ENCODE assay signal across 8 cellular contexts in genomic region chr20:3172933-3173581, GRCh38. TPM values are rescaled to one million over a fixed set of nuclear protein-coding genes. Genes with fewer than 3 reads are reported as not detected.
DNase-seq lines count a peak whose midpoint lies in the region; ATAC-seq, FAIRE-seq and TF ChIP-seq lines count a peak whose summit lies in the region.

Gene LZTS3, minus strand, starts transcription at chr20:3173549. Its CDS starts 6,386 bp downstream, at chr20:3167163.

- H3K27me3 ChIP-seq in IMR-90 (ENCODE audit: control insufficient read depth, insufficient read depth, low read length) (peaks cover 28% of the 10 kb centered on the region), heart left ventricle (peaks cover 0 to 27% (median 0%) of the 10 kb centered on the region in 9 donors), prostate gland (replicated peaks; ENCODE audit: insufficient read depth) (no peaks in the 10 kb centered on the region)

- POLR2A ChIA-PET in IMR-90 (lab: Charles Lee; ENCODE audit: unreplicated experiment), result no interaction called here

- DNase-seq in D721Med (ENCODE audit: insufficient read length, low spot score) (peak; percentile 47), IMR-90 (peak; percentile 39), SK-MEL-5 (ENCODE audit: low read depth, low spot score) (peak; percentile 35), heart left ventricle (peak; percentile 74 to 81 (median 77)), prostate gland (ENCODE audit: low spot score) (peak; percentile 39), ureter (ENCODE audit: low spot score) (peak; percentile 76)
- DNase-seq in activated naive CD4-positive, alpha-beta T cell treated with anti-CD3 and anti-CD28 coated beads, Interleukin-2, amount 50 U/mL, for 16 hours, result peak; percentile 85

- peak within 1 kb of the TSS; percentile 43 for H3K18ac ChIP-seq in IMR-90 (ENCODE audit: low read depth, low read length)

- intact Hi-C loops in IMR-90 (cut with micrococcal nuclease), result no loop called here
- intact Hi-C loops in heart left ventricle (cut with DNase I), result loop anchor here in 1 of 10 donors (5.0 kb wide), 1 partner anchor 34 kb away; the partner anchor contains the start of gene ITPA
- intact Hi-C loops in prostate gland (cut with DNase I), result no loop called here

- H4K20me1 ChIP-seq in IMR-90 (ENCODE audit: insufficient read depth, low read length), result no peaks in the 10 kb centered on the region

- peak within 1 kb of the TSS; percentile 75 for H3K9ac ChIP-seq in IMR-90 (ENCODE audit: low read depth, low read length)

- H3K56ac ChIP-seq in IMR-90 (ENCODE audit: extremely low read depth, insufficient read depth, low read length), result peak within 1 kb of the TSS; percentile 7; the same call in 1 of the 2 replicates

- no peaks in the 10 kb centered on the region for H3K36me3 ChIP-seq in IMR-90 (ENCODE audit: control insufficient read depth, insufficient read depth, low read length)
- H3K36me3 ChIP-seq in heart left ventricle, result no peaks in the 10 kb centered on the region
- no peaks in the 10 kb centered on the region for H3K36me3 ChIP-seq in prostate gland

- no TSS peak for BruUV-seq in IMR-90 (replicated peaks; lab: Mats Ljungman, UMichigan)

- H3K4me1 ChIP-seq in IMR-90 (ENCODE audit: control insufficient read depth, insufficient read depth, low read length), result no peaks in the 10 kb centered on the region; the same call in 1 of the 2 replicates
- peaks cover 0 to 23% (median 13%) of the 10 kb centered on the region in 12 donors for H3K4me1 ChIP-seq in heart left ventricle
- H3K4me1 ChIP-seq in prostate gland (replicated peaks), result no peaks in the 10 kb centered on the region

- peak within 1 kb of the TSS; percentile 43 for H3K27ac ChIP-seq in IMR-90 (ENCODE audit: insufficient read depth, low read length)
- peak within 1 kb of the TSS in 11 of 12 donors; percentile 32 to 86 (median 77) for H3K27ac ChIP-seq in heart left ventricle
- H3K27ac ChIP-seq in prostate gland, result peak within 1 kb of the TSS; percentile 73 to 79

- no peak within 1 kb of the TSS for H2BK20ac ChIP-seq in IMR-90 (ENCODE audit: low read depth, low read length)

- no peak for TF ChIP-seq CTCF in D721Med (IDR thresholded peaks at IDR 0.05; ENCODE audit: insufficient read depth, missing control alignments)
- no peak for TF ChIP-seq CTCF in IMR-90 (conservative IDR thresholded peaks at IDR 0.05; ENCODE audit: low read depth, low read length)
- no peak for TF ChIP-seq CTCF in heart left ventricle (IDR thresholded peaks at IDR 0.05)
- TF ChIP-seq CTCF in prostate gland (IDR thresholded peaks at IDR 0.05), result no peak

- no peak within 1 kb of the TSS; the same call in 2 of the 3 replicates for H2BK15ac ChIP-seq in IMR-90 (ENCODE audit: low read depth, low read length)

- dilution Hi-C loops in IMR-90 (cut with HindIII; ENCODE audit: low sequenced_read_pairs, unreplicated experiment), result no loop called here

- FAIRE-seq in D721Med (lab: Jason Lieb, UNC), result no peak

- no peaks in the 10 kb centered on the region for H3K9me1 ChIP-seq in IMR-90 (ENCODE audit: insufficient read depth, low read length)

- H3K4ac ChIP-seq in IMR-90 (ENCODE audit: low read depth, low read length), result peak within 1 kb of the TSS; percentile 80

- H4K8ac ChIP-seq in IMR-90 (ENCODE audit: low read depth in 2 of 2, low read length in 2 of 2), result peak within 1 kb of the TSS; percentile 56 to 68

- peak within 1 kb of the TSS; percentile 96 for H3K23ac ChIP-seq in IMR-90 (ENCODE audit: low read depth, low read length)

- H3K4me2 ChIP-seq in IMR-90 (ENCODE audit: low read depth, low read length), result peak within 1 kb of the TSS; percentile 90

- CTCF ChIA-PET in IMR-90 (lab: Yijun Ruan, JAX), result interaction anchor here (0.5 kb wide), 1 partner anchor 120 kb away, joined by 3 read pairs; no protein-coding TSS in a partner anchor

- H3K9me3 ChIP-seq in IMR-90 (ENCODE audit: control insufficient read depth, insufficient read depth, low read length), result no peaks in the 10 kb centered on the region
- H3K9me3 ChIP-seq in heart left ventricle, result no peaks in the 10 kb centered on the region
- H3K9me3 ChIP-seq in prostate gland, result no peaks in the 10 kb centered on the region

- peak within 1 kb of the TSS; percentile 97 for H2AK9ac ChIP-seq in IMR-90 (replicated peaks; ENCODE audit: low read depth, low read length, poor library complexity)

- in situ Hi-C loops in IMR-90 (cut with MboI; ENCODE audit: low sequenced_read_pairs), result no loop called here
- in situ Hi-C loops in SK-MEL-5 (cut with HindIII; ENCODE audit: low pct_unique_long_range_greater_than_20kb, low sequenced_read_pairs), result no loop called here

- peaks cover 0 to 8% of the 10 kb centered on the region in 2 experiments; a peak in 2 of 4 replicates for H3K79me1 ChIP-seq in IMR-90 (ENCODE audit: low read depth in 1 of 2, low read length in 2 of 2)

- H3K14ac ChIP-seq in IMR-90 (replicated peaks; ENCODE audit: low read depth, low read length), result peak within 1 kb of the TSS; percentile 83

- TF ChIP-seq RAD21 in IMR-90 (IDR thresholded peaks at IDR 0.05; ENCODE audit: low read length), result no peak

- peak within 1 kb of the TSS; percentile 80; the same call in 1 of the 2 replicates for H4K91ac ChIP-seq in IMR-90 (ENCODE audit: insufficient read depth, low read depth, low read length)

- H2AK5ac ChIP-seq in IMR-90 (ENCODE audit: low read depth, low read length), result peak within 1 kb of the TSS; percentile 15; the same call in 1 of the 2 replicates

- no peak within 1 kb of the TSS; the same call in 1 of the 2 replicates for H2BK120ac ChIP-seq in IMR-90 (ENCODE audit: low read depth, low read length)

- peak within 1 kb of the TSS; percentile 52; the same call in 1 of the 2 replicates for H4K5ac ChIP-seq in IMR-90 (ENCODE audit: low read depth, low read length)

- ATAC-seq in GM21526 (IDR thresholded peaks at IDR 0.05; ENCODE audit: low FRiP score, unreplicated experiment) (peak; percentile 33), IMR-90 (ENCODE audit: low read depth) (peak; percentile 70), heart left ventricle (peak; percentile 22 to 73 (median 58))

- 0% methylated on average over 20 of the region's 58 CpGs; no CpG with 5 or more reads in 1 of the 2 experiments for WGBS in IMR-90 (ENCODE audit: extremely low coverage in 2 of 2, insufficient read length in 1 of 2), 2 experiments
- WGBS in heart left ventricle, 4 donors, result 0 to 2% (median 1%) methylated on average over 10 to 58 of the region's 58 CpGs
- 0% methylated on average over 30 of the region's 58 CpGs for WGBS in prostate gland

- peak within 1 kb of the TSS; percentile 99 for H2AFZ ChIP-seq in IMR-90 (replicated peaks; ENCODE audit: low read length, poor library complexity)

- H3K4me3 ChIP-seq in IMR-90 (ENCODE audit: insufficient read depth, low read depth, low read length) (peak within 1 kb of the TSS; percentile 91), heart left ventricle (peak within 1 kb of the TSS; percentile 74 to 99 (median 92)), prostate gland (peak within 1 kb of the TSS; percentile 67 to 91)

- peak within 1 kb of the TSS; percentile 37 for H2BK5ac ChIP-seq in IMR-90 (ENCODE audit: low read depth, low read length, poor library complexity, severe bottlenecking)

- TF ChIP-seq POLR2A in IMR-90 (IDR thresholded peaks at IDR 0.05; ENCODE audit: low read depth, low read length), result peak; percentile 27; the same call in 1 of the 2 replicates
- peak; percentile 23 to 35 for TF ChIP-seq POLR2A in heart left ventricle (IDR thresholded peaks at IDR 0.05)
- no peak for TF ChIP-seq POLR2A in prostate gland (IDR thresholded peaks at IDR 0.05)

TF ChIP-seq in IMR-90, 13 proteins besides CTCF, POLR2A, EP300 and RAD21:
- TF ChIP-seq MAZ (IDR thresholded peaks at IDR 0.05; ENCODE audit: borderline replicate concordance, low read depth, low read length) (peak; percentile 45; the same call in 1 of the 2 replicates), ELK1 (IDR thresholded peaks at IDR 0.05; ENCODE audit: borderline replicate concordance, low read depth, low read length) (no peak), FOS (IDR thresholded peaks at IDR 0.05; ENCODE audit: low read depth, low read length) (0 out of 2 replicates have a peak, but pooled peaks have one; percentile 10), MAFK (IDR thresholded peaks at IDR 0.05; ENCODE audit: low read depth, low read length) (no peak), NFE2L2 (IDR thresholded peaks at IDR 0.05; ENCODE audit: low read depth, low read length) (no peak), MXI1 (IDR thresholded peaks at IDR 0.05; ENCODE audit: borderline replicate concordance, low read depth, low read length) (peak; percentile 57; the same call in 1 of the 2 replicates), RCOR1 (IDR thresholded peaks at IDR 0.05; ENCODE audit: insufficient replicate concordance, low read length) (no peak)

RNA-seq across cellular contexts. Expression of gene LZTS3, which starts in this region (rescaled TPM):
- total RNA-seq in IMR-90 (2012; rRNA removed) (1.4 TPM in 2 replicates), heart left ventricle (10 to 100 TPM in 6 of 9 donors, 1 to 10 TPM in 3; 6.8 to 28.4 (median 13.1) TPM), prostate gland (10 to 100 TPM; 23.7 to 29.1 TPM), ureter (10.1 TPM)
- polyA plus RNA-seq in IMR-90 (2012; rRNA removed) (3.2 and 3.7 TPM in 2 replicates), heart left ventricle (10 to 100 TPM in 1 of 2 donors, 1 to 10 TPM in 1; 9.0 to 13.6 TPM)
- polyA plus RNA-seq in IMR-90 (2012; cell fraction: cytosol; rRNA removed), result 3.2 and 5.4 TPM in 2 replicates
- polyA plus RNA-seq in IMR-90 (2012; cell fraction: nucleus; rRNA removed; ENCODE audit: low replicate concordance), result 5.6 and 11.2 TPM in 2 replicates
- total RNA-seq in SK-MEL-5 (2014; rRNA removed; shearing (Covaris generic)), result 5.1 and 5.2 TPM in 2 replicates
- 8.0 and 8.5 TPM in 2 replicates for polyA plus RNA-seq in SK-MEL-5 (2015; cell fraction: cytosol; rRNA removed)
- polyA plus RNA-seq in SK-MEL-5 (2015; cell fraction: nucleus; rRNA removed), result 6.3 and 8.2 TPM in 2 replicates

Comparison
In these comparisons a context has a peak if more than half of its experiments do, and no peak if none do; other contexts are left out.
1. Peak in every context shown above with its lines: DNase-seq, ATAC-seq, H3K4me3 ChIP-seq and H3K27ac ChIP-seq.
2. DNase-seq: peak in every context shown above with its lines; median percentile 85 in activated naive CD4-positive, alpha-beta T cell treated with anti-CD3 and anti-CD28 coated beads, Interleukin-2, amount 50 U/mL, for 16 hours; 77 in heart left ventricle; 76 in ureter; 47 in D721Med; 39 in IMR-90; 39 in prostate gland; 35 in SK-MEL-5.